13 cellular contexts compared by ENCODE assay signal in genomic region chr5:40775846-40776657, GRCh38. TPM values are rescaled to one million over a fixed set of nuclear protein-coding genes. Genes with fewer than 3 reads are reported as not detected.
A peak's percentile ranks its signal among the peaks of the same experiment; 100 is the strongest.
DNase-seq lines count a peak whose midpoint lies in the region; ATAC-seq and TF ChIP-seq lines count a peak whose summit lies in the region.
"Had no signal": no experiment of that assay in that cellular context is flagged by ENCODE, and none has a peak within 500 bp of the region (broad histone marks: within the 10 kb centered on the region; RNA-seq: fewer than 3 reads in every experiment).

No MANE protein-coding gene starts in this region.

- no peak for TF ChIP-seq CTCF in fibroblast of villous mesenchyme (IDR thresholded peaks at IDR 0.05; ENCODE audit: insufficient read depth, low read depth, low read length)
- TF ChIP-seq CTCF in smooth muscle cell (IDR thresholded peaks at IDR 0.05; ENCODE audit: borderline replicate concordance, insufficient read depth, poor library complexity, severe bottlenecking) = no peak

- H3K27ac ChIP-seq in smooth muscle cell (ENCODE audit: low read depth) = no peak overlapping the region

- peaks cover 43% of the 10 kb centered on the region for H3K79me2 ChIP-seq in smooth muscle cell (ENCODE audit: low read depth)

- H3K4me3 Mint-ChIP-seq in activated T-cell treated with anti-CD3 and anti-CD28 coated beads, Interleukin-2, amount 50 U/mL, for 72 hours = peak overlapping the region in 1 of 2 donors; percentile 24
- H3K4me3 Mint-ChIP-seq in T-helper 17 cell = no peak overlapping the region
- peak overlapping the region; percentile 0 to 51 for H3K4me3 Mint-ChIP-seq in stimulated activated naive B cell treated with anti-CD40 and anti-IgM and Interleukin-4, amounts not matched to agents 10 μg/mL and 1 μg/mL and 100 μg/mL, for 72 hours

- H4K20me1 ChIP-seq in smooth muscle cell (ENCODE audit: low read depth) = peaks cover 62% of the 10 kb centered on the region

- H3K27ac Mint-ChIP-seq in activated T-cell treated with anti-CD3 and anti-CD28 coated beads, Interleukin-2, amount 50 U/mL, for 72 hours = peak overlapping the region; percentile 56
- H3K27ac Mint-ChIP-seq in T-helper 17 cell = peak overlapping the region; percentile 63
- peak overlapping the region; percentile 60 for H3K27ac Mint-ChIP-seq in stimulated activated naive B cell treated with anti-CD40 and anti-IgM and Interleukin-4, amounts not matched to agents 10 μg/mL and 1 μg/mL and 100 μg/mL, for 72 hours

- DNase-seq in activated T-cell treated with anti-CD3 and anti-CD28 coated beads, Interleukin-2, amount 50 U/mL, for 72 hours = no peak
- DNase-seq in activated T-cell treated with anti-CD3 and anti-CD28 coated beads for 4 hours (no peak), T-helper 17 cell (no peak), fibroblast of villous mesenchyme (ENCODE audit: low read depth) (peak; percentile 34), smooth muscle cell (lab: John Stamatoyannopoulos, UW; ENCODE audit: unreplicated experiment) (no peak), CD1c-positive myeloid dendritic cell (ENCODE audit: extremely low spot score) (no peak)
- no peak for DNase-seq in stimulated activated naive B cell treated with anti-CD40 and anti-IgM and Interleukin-4, amounts not matched to agents 10 μg/mL and 1 μg/mL and 100 μg/mL, for 72 hours
- DNase-seq: anterior cingulate cortex; DND-41; effector CD4-positive, alpha-beta T cell; KG1; NCI-H2171 had no signal

- H3K27me3 Mint-ChIP-seq in activated T-cell treated with anti-CD3 and anti-CD28 coated beads, Interleukin-2, amount 50 U/mL, for 72 hours (ENCODE audit: low read depth) = no peaks in the 10 kb centered on the region
- H3K27me3 Mint-ChIP-seq in T-helper 17 cell = no peaks in the 10 kb centered on the region
- no peaks in the 10 kb centered on the region for H3K27me3 Mint-ChIP-seq in stimulated activated naive B cell treated with anti-CD40 and anti-IgM and Interleukin-4, amounts not matched to agents 10 μg/mL and 1 μg/mL and 100 μg/mL, for 72 hours

- no peaks in the 10 kb centered on the region for H3K9me3 Mint-ChIP-seq in activated T-cell treated with anti-CD3 and anti-CD28 coated beads, Interleukin-2, amount 50 U/mL, for 72 hours
- H3K9me3 Mint-ChIP-seq in stimulated activated naive B cell treated with anti-CD40 and anti-IgM and Interleukin-4, amounts not matched to agents 10 μg/mL and 1 μg/mL and 100 μg/mL, for 72 hours = no peaks in the 10 kb centered on the region

- WGBS in smooth muscle cell (ENCODE audit: low lambda C conversion rate) = 77% methylated on average over 6 of the region's 6 CpGs

- peaks cover 2 to 9% of the 10 kb centered on the region in 2 donors for H3K36me3 Mint-ChIP-seq in activated T-cell treated with anti-CD3 and anti-CD28 coated beads, Interleukin-2, amount 50 U/mL, for 72 hours (ENCODE audit: insufficient read depth in 2 of 2)
- H3K36me3 Mint-ChIP-seq in T-helper 17 cell (ENCODE audit: low read depth) = peaks cover 10% of the 10 kb centered on the region
- peaks cover 12 to 31% of the 10 kb centered on the region in 2 donors for H3K36me3 Mint-ChIP-seq in stimulated activated naive B cell treated with anti-CD40 and anti-IgM and Interleukin-4, amounts not matched to agents 10 μg/mL and 1 μg/mL and 100 μg/mL, for 72 hours

- H3F3A ChIP-seq in smooth muscle cell (ENCODE audit: low read depth) = no peaks in the 10 kb centered on the region

- no peak overlapping the region for H2AFZ ChIP-seq in smooth muscle cell (ENCODE audit: low read depth)

- no peak overlapping the region for H3K9ac ChIP-seq in smooth muscle cell (ENCODE audit: low read depth)

- H3K9me3 ChIP-seq in T-helper 17 cell (ENCODE audit: control insufficient read depth, low read length, poor library complexity, severe bottlenecking) (no peaks in the 10 kb centered on the region), smooth muscle cell (replicated peaks; ENCODE audit: low read depth) (no peaks in the 10 kb centered on the region)

- H3K4me1 ChIP-seq in smooth muscle cell (ENCODE audit: low read depth) = no peaks in the 10 kb centered on the region

- peaks cover 20% of the 10 kb centered on the region for H3K4me1 Mint-ChIP-seq in activated T-cell treated with anti-CD3 and anti-CD28 coated beads, Interleukin-2, amount 50 U/mL, for 72 hours (ENCODE audit: low read depth)
- peaks cover 19% of the 10 kb centered on the region for H3K4me1 Mint-ChIP-seq in T-helper 17 cell
- H3K4me1 Mint-ChIP-seq in stimulated activated naive B cell treated with anti-CD40 and anti-IgM and Interleukin-4, amounts not matched to agents 10 μg/mL and 1 μg/mL and 100 μg/mL, for 72 hours = peaks cover 16 to 25% of the 10 kb centered on the region in 2 donors

- no peak overlapping the region for H3K4me2 ChIP-seq in smooth muscle cell

- H3K36me3 ChIP-seq in smooth muscle cell (ENCODE audit: low read depth) = peaks cover 1% of the 10 kb centered on the region

- H3K27me3 ChIP-seq in smooth muscle cell (ENCODE audit: low read depth) = no peaks in the 10 kb centered on the region

- peak; percentile 66 to 90 for ATAC-seq in activated T-cell treated with anti-CD3 and anti-CD28 coated beads, Interleukin-2, amount 50 U/mL, for 72 hours (replicated peaks in 1 of 2)
- ATAC-seq in T-helper 17 cell (no peak), HG03439 (IDR thresholded peaks at IDR 0.05; ENCODE audit: unreplicated experiment) (no peak)
- peak; percentile 91 to 93 for ATAC-seq in stimulated activated naive B cell treated with anti-CD40 and anti-IgM and Interleukin-4, amounts not matched to agents 10 μg/mL and 1 μg/mL and 100 μg/mL, for 72 hours (replicated peaks)

- no peak overlapping the region for H3K4me3 ChIP-seq in fibroblast of villous mesenchyme (ENCODE audit: low read depth, low read length)
- H3K4me3 ChIP-seq in smooth muscle cell = no peak overlapping the region

RNA-seq across cellular contexts. Expression of gene TTC33, which starts 20.3 kb away (rescaled TPM):
- total RNA-seq in activated T-cell treated with anti-CD3 and anti-CD28 coated beads, Interleukin-2, amount 50 U/mL, for 72 hours = 10 to 100 TPM; 29.4 to 33.5 TPM
- total RNA-seq in T-helper 17 cell = 10 to 100 TPM in 1 of 2 donors, 1 to 10 TPM in 1; 7.3 to 11.9 TPM
- 12.2 and 18.6 TPM in 2 replicates for total RNA-seq in fibroblast of villous mesenchyme
- total RNA-seq in smooth muscle cell = 22.1 and 32.1 TPM in 2 replicates
- 12.2 and 13.1 TPM in 2 replicates for polyA plus RNA-seq in smooth muscle cell

RNA-seq across cellular contexts. Expression of gene PRKAA1, which starts 22.1 kb away (rescaled TPM):
- total RNA-seq in activated T-cell treated with anti-CD3 and anti-CD28 coated beads, Interleukin-2, amount 50 U/mL, for 72 hours = 10 to 100 TPM; 62.7 to 69.1 TPM
- total RNA-seq in T-helper 17 cell (100 to 1,000 TPM; 118 to 123 TPM), fibroblast of villous mesenchyme (106 and 132 TPM in 2 replicates), smooth muscle cell (50.1 and 64.1 TPM in 2 replicates)
- 18.6 and 23.8 TPM in 2 replicates for polyA plus RNA-seq in smooth muscle cell

RNA-seq across cellular contexts. Expression of gene RPL37, which starts 59.0 kb away (rescaled TPM):
- 1,000 to 10,000 TPM; 2,016 to 2,043 TPM for total RNA-seq in activated T-cell treated with anti-CD3 and anti-CD28 coated beads, Interleukin-2, amount 50 U/mL, for 72 hours
- total RNA-seq in T-helper 17 cell = 1,000 to 10,000 TPM; 2,267 to 2,325 TPM
- total RNA-seq in fibroblast of villous mesenchyme = 247 and 971 TPM in 2 replicates
- 168 and 228 TPM in 2 replicates for total RNA-seq in smooth muscle cell
- 594 and 697 TPM in 2 replicates for polyA plus RNA-seq in smooth muscle cell

Comparison
In these comparisons a context has a peak if more than half of its experiments do, and no peak if none do; other contexts are left out.
1. ATAC-seq: peak in activated T-cell treated with anti-CD3 and anti-CD28 coated beads, Interleukin-2, amount 50 U/mL, for 72 hours (2 of 2) and stimulated activated naive B cell treated with anti-CD40 and anti-IgM and Interleukin-4, amounts not matched to agents 10 μg/mL and 1 μg/mL and 100 μg/mL, for 72 hours (2 of 2); none in T-helper 17 cell (single experiment) and HG03439 (single experiment).
2. Peak in every context shown above with its lines, with median percentiles within 50 percentile points of each other: H3K27ac Mint-ChIP-seq.